Comparison of ENCODE assay signal across 16 cellular contexts in the genomic region with DNA sequence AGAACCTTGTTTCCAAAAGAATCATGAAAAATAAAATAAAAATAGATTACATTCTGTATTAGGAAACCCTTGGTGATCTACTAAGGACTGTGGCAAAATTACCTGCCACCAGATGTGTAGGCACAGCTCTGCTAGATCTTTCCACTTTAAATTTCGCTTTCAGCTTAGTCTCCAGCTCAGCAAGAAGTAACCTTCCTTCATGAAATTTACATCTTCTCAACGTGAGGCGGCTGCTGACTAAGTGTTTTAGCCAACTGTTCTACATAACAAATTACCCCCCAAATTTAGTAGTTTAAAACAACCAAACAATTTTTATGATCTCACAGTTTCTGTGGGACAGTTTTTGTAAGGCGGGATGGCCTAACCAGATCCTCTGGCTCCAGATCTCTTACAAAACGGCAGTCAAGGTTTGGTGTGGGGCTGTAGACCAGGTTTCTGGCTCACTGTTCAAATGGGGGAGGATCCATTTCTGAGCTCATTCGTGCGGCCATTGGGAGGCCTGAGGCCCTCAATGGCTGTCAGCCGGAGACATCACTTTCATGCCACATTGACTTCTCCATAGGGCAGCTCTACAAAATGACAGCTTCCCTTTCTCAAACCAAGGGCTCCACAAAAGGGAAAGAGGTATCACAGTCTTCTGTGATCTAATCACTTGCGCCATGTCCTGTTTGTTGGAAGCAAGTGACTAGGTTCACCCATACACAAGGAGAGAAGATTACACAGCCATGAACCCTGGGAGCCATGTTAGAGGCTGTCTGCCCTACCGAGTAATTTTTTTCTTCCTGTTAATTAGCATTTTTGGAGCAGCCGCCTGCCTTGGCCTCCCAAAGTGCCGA. TPM values are rescaled to one million over a fixed set of nuclear protein-coding genes. Genes with fewer than 3 reads are reported as not detected.
DNase-seq lines count a peak whose midpoint lies in the region; ATAC-seq and TF ChIP-seq lines count a peak whose summit lies in the region.
"Had no signal": no experiment of that assay in that cellular context is flagged by ENCODE, and none has a peak within 500 bp of the region (broad histone marks: within the 10 kb centered on the region; RNA-seq: fewer than 3 reads in every experiment).

No MANE protein-coding gene starts in this region.

- ATAC-seq in GM19372 (IDR thresholded peaks at IDR 0.05; ENCODE audit: low read depth, unreplicated experiment): peak; percentile 45
- ATAC-seq in activated T-helper 17 cell treated with anti-CD3 and anti-CD28 coated beads, Interleukin-2, amount 50 U/mL, for 72 hours (replicated peaks): peak; percentile 21
- ATAC-seq: activated T-cell treated with anti-CD3 and anti-CD28 coated beads, Interleukin-2, amount 50 U/mL, for 72 hours; left lobe of liver; naive thymus-derived CD8-positive, alpha-beta T cell had no signal

- H3K27me3 Mint-ChIP-seq in activated T-helper 17 cell treated with anti-CD3 and anti-CD28 coated beads, Interleukin-2, amount 50 U/mL, for 72 hours: peaks cover 4% of the 10 kb centered on the region

- H3K27me3 ChIP-seq in HL-60 (ENCODE audit: insufficient read depth, poor library complexity, severe bottlenecking) (no peaks in the 10 kb centered on the region), A673 (replicated peaks; ENCODE audit: insufficient read depth, low read depth, low read length, poor library complexity) (no peaks in the 10 kb centered on the region)

- H3K9me3 Mint-ChIP-seq in activated T-helper 17 cell treated with anti-CD3 and anti-CD28 coated beads, Interleukin-2, amount 50 U/mL, for 72 hours: no peaks in the 10 kb centered on the region
- H3K9me3 Mint-ChIP-seq: naive thymus-derived CD8-positive, alpha-beta T cell had no signal

- H3K36me3 ChIP-seq in A673 (ENCODE audit: insufficient read depth, low read length, poor library complexity, severe bottlenecking): no peaks in the 10 kb centered on the region

- POLR2A ChIA-PET in A673 (lab: Charles Lee; ENCODE audit: low non-redundant PET): no interaction called here

- DNase-seq in GM10266 (ENCODE audit: extremely low spot score) (peak; percentile 43), HL-60 (ENCODE audit: low read depth in 1 of 2, low spot score in 1 of 2) (peak; percentile 56 to 77), SW 1271 (lab: John Stamatoyannopoulos, UW) (no peak), A673 (ENCODE audit: low spot score) (no peak), NCI-H1694 (lab: John Stamatoyannopoulos, UW) (no peak), ecto neural progenitor cell (ENCODE audit: low spot score) (no peak)
- DNase-seq: activated T-cell treated with anti-CD3 and anti-CD28 coated beads, Interleukin-2, amount 50 U/mL, for 72 hours; DMS79; naive thymus-derived CD8-positive, alpha-beta T cell; NCI-H2029 treated with DMSO at 0.1 percent for 48 hours; NCI-H82; SK-N-SH; stimulated activated CD4-positive, alpha-beta T cell treated with anti-CD3 and anti-CD28 coated beads, Interleukin-4, amount 100 ng/mL, for 1 hour had no signal

- intact Hi-C loops in A673 (cut with micrococcal nuclease; ENCODE audit: unreplicated experiment): no loop called here

- H3K36me3 Mint-ChIP-seq in activated T-helper 17 cell treated with anti-CD3 and anti-CD28 coated beads, Interleukin-2, amount 50 U/mL, for 72 hours (ENCODE audit: low read depth): no peaks in the 10 kb centered on the region
- H3K36me3 Mint-ChIP-seq: naive thymus-derived CD8-positive, alpha-beta T cell had no signal

- peak overlapping the region; percentile 48 for H3K27ac ChIP-seq in HL-60 (replicated peaks)
- no peak overlapping the region for H3K27ac ChIP-seq in A673 (ENCODE audit: low read depth, low read length, poor library complexity, severe bottlenecking)

- peak overlapping the region; percentile 41 for H3K4me3 Mint-ChIP-seq in activated T-helper 17 cell treated with anti-CD3 and anti-CD28 coated beads, Interleukin-2, amount 50 U/mL, for 72 hours
- H3K4me3 Mint-ChIP-seq: naive thymus-derived CD8-positive, alpha-beta T cell had no signal

- H3K27ac Mint-ChIP-seq in activated T-helper 17 cell treated with anti-CD3 and anti-CD28 coated beads, Interleukin-2, amount 50 U/mL, for 72 hours: peak overlapping the region; percentile 78
- H3K27ac Mint-ChIP-seq: activated T-cell treated with anti-CD3 and anti-CD28 coated beads, Interleukin-2, amount 50 U/mL, for 72 hours had no signal

- TF ChIP-seq CTCF in GM10266 (IDR thresholded peaks at IDR 0.05; ENCODE audit: control insufficient read depth, insufficient read depth, low read depth, missing control alignments) (no peak), HL-60 (IDR thresholded peaks at IDR 0.05; ENCODE audit: insufficient read depth, low read length) (no peak), A673 (conservative IDR thresholded peaks at IDR 0.05; ENCODE audit: low read depth, low read length) (no peak)

- no TSS peak for BruUV-seq in A673 (replicated peaks; lab: Mats Ljungman, UMichigan)

- no peak overlapping the region for H3K4me3 ChIP-seq in HL-60 (replicated peaks; ENCODE audit: insufficient read depth, low read length)
- H3K4me3 ChIP-seq in A673 (ENCODE audit: low read depth, low read length, poor library complexity, severe bottlenecking): no peak overlapping the region

- CTCF ChIA-PET in A673 (lab: Charles Lee): interaction anchor here (0.7 kb wide), 1 partner anchor 123 kb away, joined by 3 read pairs; no protein-coding TSS in a partner anchor

- H3K9me3 ChIP-seq in A673 (ENCODE audit: low read depth, low read length, poor library complexity, severe bottlenecking): no peaks in the 10 kb centered on the region
- H3K9me3 ChIP-seq: SK-N-SH had no signal

- H3K4me1 Mint-ChIP-seq in activated T-helper 17 cell treated with anti-CD3 and anti-CD28 coated beads, Interleukin-2, amount 50 U/mL, for 72 hours: peaks cover 16% of the 10 kb centered on the region

- no peaks in the 10 kb centered on the region for H3K4me1 ChIP-seq in A673 (ENCODE audit: insufficient read depth, low read length, poor library complexity, severe bottlenecking)

RNA-seq across cellular contexts. Expression of a gene that starts 32.9 kb away (rescaled TPM):
- total RNA-seq in activated T-helper 17 cell treated with anti-CD3 and anti-CD28 coated beads, Interleukin-2, amount 50 U/mL, for 72 hours: 10 to 100 TPM; 51.7 to 74.1 TPM
- total RNA-seq in A673 (2021): 64.6 and 65.0 TPM in 2 replicates

Comparison
In these comparisons a context has a peak if more than half of its experiments do, and no peak if none do; other contexts are left out.
1. DNase-seq: peak in GM10266 (single experiment) and HL-60 (2 of 2); none in SW 1271 (0 of 2), A673 (single experiment), NCI-H1694 (single experiment) and ecto neural progenitor cell (single experiment).